12 cellular contexts compared by ENCODE assay signal in the genomic region with DNA sequence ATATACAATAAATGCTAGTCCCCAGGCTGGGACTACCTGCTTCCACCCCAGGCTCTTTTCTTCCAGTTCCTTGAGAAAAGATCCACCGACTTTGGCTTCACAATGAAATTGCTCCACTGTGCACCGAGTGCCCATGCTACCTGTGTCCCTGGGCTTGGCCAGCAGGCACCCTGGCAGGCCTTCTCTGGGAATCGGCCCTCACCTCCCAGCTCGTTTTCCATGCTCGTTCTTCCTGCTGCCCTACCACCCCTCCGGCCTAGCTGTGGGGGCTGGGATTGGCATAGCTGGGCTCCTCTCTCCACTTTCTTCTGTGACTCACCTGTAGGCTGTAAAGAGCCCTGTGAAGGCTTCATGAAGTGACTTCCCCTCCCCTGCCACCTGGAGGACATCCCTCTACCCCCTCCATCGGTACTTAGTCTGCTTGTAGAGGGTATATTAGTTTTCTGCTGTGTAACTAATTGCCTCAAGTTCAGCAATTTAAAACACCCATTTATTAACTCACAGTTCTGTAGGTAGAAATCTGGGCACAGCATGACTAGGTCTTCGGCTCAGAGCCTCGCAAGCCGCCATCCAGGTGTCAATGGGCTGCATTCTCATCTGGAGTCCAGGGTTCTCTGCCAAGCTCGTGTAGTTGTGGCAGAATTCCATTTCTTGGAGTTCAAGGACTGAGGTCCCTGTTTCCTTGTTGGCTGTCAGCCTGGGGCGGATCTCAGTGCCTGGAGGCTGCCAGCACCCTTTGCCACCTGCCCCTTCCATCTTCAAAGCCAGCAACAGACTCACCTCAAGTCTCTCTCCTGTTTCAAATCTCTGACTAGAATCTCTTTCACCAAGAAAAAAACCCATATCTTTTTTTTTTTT. TPM values are rescaled to one million over a fixed set of nuclear protein-coding genes. Genes with fewer than 3 reads are reported as not detected.
"Had no signal": no experiment of that assay in that cellular context is flagged by ENCODE, and none has a peak within 500 bp of the region (broad histone marks: within the 10 kb centered on the region; RNA-seq: fewer than 3 reads in every experiment).

No MANE protein-coding gene starts in this region.

- H3K27ac ChIP-seq: brain microvascular endothelial cell, left lung, ovary had no signal

- H3K4me1 ChIP-seq: left lung had no signal

- H3K9me3 ChIP-seq: left lung, ovary had no signal

- H3K36me3 ChIP-seq: brain microvascular endothelial cell, left lung, ovary had no signal

- FAIRE-seq: endothelial cell of umbilical vein, islet of Langerhans had no signal

- ATAC-seq: left lung had no signal

- H3K4me3 ChIP-seq: left lung, ovary had no signal

- H3K27me3 ChIP-seq: ovary had no signal

- DNase-seq: activated T-cell treated with anti-CD3 and anti-CD28 coated beads, Interleukin-2, amount 50 U/mL, for 1 hour; brain microvascular endothelial cell; foreskin melanocyte; left lung; ovary; retina; stimulated activated CD4-positive, alpha-beta T cell treated with anti-CD3 and anti-CD28 coated beads, Interleukin-15, amount 100 ng/mL, for 24 hours; stimulated activated CD4-positive, alpha-beta T cell treated with anti-CD3 and anti-CD28 coated beads, Interleukin-4, amount 100 ng/mL, for 4 hours; trophoblast cell had no signal

RNA-seq across cellular contexts. Expression of gene DPYSL5, which starts 57.6 kb away (rescaled TPM):
- total RNA-seq: endothelial cell of umbilical vein; left lung; T-helper 2 cell treated with Interferon-gamma antibody and Interleukin-4, amounts not matched to agents 100 ng/mL and 5 ng/mL, for 36 hours had no signal
- polyA plus RNA-seq: endothelial cell of umbilical vein had no signal
